Comparison of ENCODE assay signal across 8 cellular contexts in genomic region chr6:62283828-62284411, GRCh38. TPM values are rescaled to one million over a fixed set of nuclear protein-coding genes. Genes with fewer than 3 reads are reported as not detected.
DNase-seq lines count a peak whose midpoint lies in the region; ATAC-seq and TF ChIP-seq lines count a peak whose summit lies in the region.

No MANE protein-coding gene starts in this region.

- H3K27me3 Mint-ChIP-seq in type B pancreatic cell: peaks cover 29% of the 10 kb centered on the region

- no TSS peak for BruUV-seq in HCT116 (replicated peaks; lab: Mats Ljungman, UMichigan)

- TF ChIP-seq POLR2A in HCT116 (IDR thresholded peaks at IDR 0.05; ENCODE audit: borderline replicate concordance, extremely low read depth, insufficient read depth, insufficient read length): no peak

- DNase-seq in AG09309 (ENCODE audit: low read depth): no peak
- DNase-seq in HCT116 (ENCODE audit: low read depth, low spot score): peak; percentile 7
- peak; percentile 41 for DNase-seq in SKM-1 (lab: John Stamatoyannopoulos, UW; ENCODE audit: unreplicated experiment)
- DNase-seq in type B pancreatic cell (ENCODE audit: extremely low spot score, unreplicated experiment): no peak
- DNase-seq in stimulated activated naive CD8-positive, alpha-beta T cell treated with anti-CD3 and anti-CD28 coated beads, Interleukin-15, Interleukin-2, amounts not matched to agents 100 U/mL and 50 U/mL, for 24 hours: no peak
- DNase-seq in T-helper 2 cell: no peak

- H3K27ac ChIP-seq in HCT116 (ENCODE audit: low read depth, low read length): no peak overlapping the region
- no peak overlapping the region for H3K27ac ChIP-seq in iPS-18a (ENCODE audit: low read length)

- CTCF ChIA-PET in HCT116 (lab: Charles Lee): no interaction called here

- H3K4me1 Mint-ChIP-seq in type B pancreatic cell (ENCODE audit: unreplicated experiment): peaks cover 8% of the 10 kb centered on the region

- intact Hi-C loops in HCT116 (cut with micrococcal nuclease): no loop called here

- H3K4me1 ChIP-seq in HCT116 (ENCODE audit: control insufficient read depth in 1 of 2, insufficient read depth in 2 of 2, low read length in 2 of 2): no peaks in the 10 kb centered on the region
- peaks cover 11% of the 10 kb centered on the region for H3K4me1 ChIP-seq in iPS-18a (ENCODE audit: control insufficient read depth, low read depth, low read length)

- H3K36me3 ChIP-seq in HCT116 (ENCODE audit: control insufficient read depth in 1 of 2, insufficient read depth in 2 of 2, low read length in 2 of 2) (no peaks in the 10 kb centered on the region), iPS-18a (ENCODE audit: control insufficient read depth, low read depth, low read length) (no peaks in the 10 kb centered on the region)

- peak overlapping the region; percentile 69 for H3K4me3 Mint-ChIP-seq in type B pancreatic cell

- H2AFZ ChIP-seq in HCT116 (ENCODE audit: low read depth, low read length, poor library complexity, severe bottlenecking): no peak overlapping the region

- H3K4me3 ChIP-seq in AG09309 (ENCODE audit: control insufficient read depth, low read depth, low read length): no peak overlapping the region
- H3K4me3 ChIP-seq in HCT116 (replicated peaks in 1 of 2; ENCODE audit: low read depth in 1 of 2, low read length in 2 of 2): no peak overlapping the region
- H3K4me3 ChIP-seq in iPS-18a (ENCODE audit: low read length): peak overlapping the region; percentile 80

- no peaks in the 10 kb centered on the region for H4K20me1 ChIP-seq in HCT116 (ENCODE audit: insufficient read depth)

- TF ChIP-seq CTCF in AG09309 (IDR thresholded peaks at IDR 0.05; ENCODE audit: control insufficient read depth, insufficient read depth, low read depth, low read length, missing control alignments): peak; percentile 37
- TF ChIP-seq CTCF in HCT116 (IDR thresholded peaks at IDR 0.05 in 2 of 3, conservative IDR thresholded peaks at IDR 0.05 in 1 of 3; ENCODE audit: borderline replicate concordance in 1 of 3, insufficient read depth in 1 of 3, low read depth in 2 of 3, low read length in 2 of 3): peak in 2 of 3 experiments; percentile 34 to 48; a peak in 3 of 6 replicates
- TF ChIP-seq CTCF in type B pancreatic cell (conservative IDR thresholded peaks at IDR 0.05): peak; percentile 87

- no peak overlapping the region for H3K4me2 ChIP-seq in HCT116 (ENCODE audit: low read length)

- H3K27me3 ChIP-seq in HCT116 (ENCODE audit: insufficient read depth, low read length) (no peaks in the 10 kb centered on the region), iPS-18a (ENCODE audit: control insufficient read depth, insufficient read depth, low read length) (no peaks in the 10 kb centered on the region)

- ATAC-seq in HCT116 (no peak), esophagus mucosa (no peak)
- no peak for ATAC-seq in stimulated activated naive CD8-positive, alpha-beta T cell treated with anti-CD3 and anti-CD28 coated beads, Interleukin-15, Interleukin-2, amounts not matched to agents 100 U/mL and 50 U/mL, for 24 hours

- H3K36me3 Mint-ChIP-seq in type B pancreatic cell: no peaks in the 10 kb centered on the region

- 0 out of 2 replicates have a peak, but pooled peaks have one; percentile 7 for TF ChIP-seq RAD21 in HCT116 (IDR thresholded peaks at IDR 0.05; ENCODE audit: low read depth)

- no peaks in the 10 kb centered on the region for H3K9me2 ChIP-seq in HCT116 (ENCODE audit: insufficient read depth)

- peaks cover 4 to 16% of the 10 kb centered on the region in 2 experiments; a peak in 2 of 4 replicates for H3K9me3 ChIP-seq in HCT116 (ENCODE audit: control insufficient read depth in 1 of 2, insufficient read depth in 1 of 2, low read depth in 1 of 2, low read length in 2 of 2)
- no peaks in the 10 kb centered on the region for H3K9me3 ChIP-seq in iPS-18a (ENCODE audit: control insufficient read depth, low read depth, low read length)

- POLR2A ChIA-PET in HCT116 (lab: Charles Lee): no interaction called here

- RAD21 ChIA-PET in HCT116 (lab: Charles Lee; ENCODE audit: low non-redundant PET in 1 of 2, low total read pairs in 2 of 2, uncharacterized antibody in 2 of 2, unreplicated experiment in 2 of 2): no interaction called here

- no peak overlapping the region for H3K27ac Mint-ChIP-seq in type B pancreatic cell

- H3K9ac ChIP-seq in HCT116 (ENCODE audit: low read length) (no peak overlapping the region), iPS-18a (ENCODE audit: low read length) (no peak overlapping the region)

- no peaks in the 10 kb centered on the region for H3K79me2 ChIP-seq in HCT116 (ENCODE audit: insufficient read depth, low read length)

- H3K9me3 Mint-ChIP-seq in type B pancreatic cell: no peaks in the 10 kb centered on the region

TF ChIP-seq in HCT116, 20 proteins besides CTCF, POLR2A, EP300 and RAD21:
- TF ChIP-seq ZFX (IDR thresholded peaks at IDR 0.05) (no peak), ZBTB33 (IDR thresholded peaks at IDR 0.05; ENCODE audit: extremely low read depth, insufficient replicate concordance, low read length) (no peak), CEBPB (IDR thresholded peaks at IDR 0.05; ENCODE audit: low read depth) (no peak), EZH2phosphoT487 (IDR thresholded peaks at IDR 0.05; ENCODE audit: borderline replicate concordance) (no peak), SP1 (IDR thresholded peaks at IDR 0.05; ENCODE audit: low read depth) (no peak), YY1 (IDR thresholded peaks at IDR 0.05; ENCODE audit: extremely low read depth, insufficient replicate concordance, low read depth, low read length) (no peak), SRF (IDR thresholded peaks at IDR 0.05; ENCODE audit: low read depth) (no peak), EZH2 (IDR thresholded peaks at IDR 0.05) (no peak), JUND (IDR thresholded peaks at IDR 0.05) (no peak), MAX (IDR thresholded peaks at IDR 0.05) (no peak), ZNF274 (IDR thresholded peaks at IDR 0.05; ENCODE audit: low read depth, low read length) (no peak), REST (IDR thresholded peaks at IDR 0.05; ENCODE audit: low read depth) (no peak), EGR1 (IDR thresholded peaks at IDR 0.05; ENCODE audit: low read depth) (no peak), CBX3 (IDR thresholded peaks at IDR 0.05; ENCODE audit: low read depth) (no peak), TCF7L2 (IDR thresholded peaks at IDR 0.05; ENCODE audit: borderline replicate concordance, extremely low read depth, insufficient read depth, insufficient read length) (no peak)
TF ChIP-seq in HCT116: peak in this region for 0.

RNA-seq across cellular contexts. Expression of gene KHDRBS2, which starts 2.1 kb away (rescaled TPM):
- total RNA-seq in HCT116 (2021; ENCODE audit: unreplicated experiment) (not detected), type B pancreatic cell (ENCODE audit: low replicate concordance) (3.5 and 3.9 TPM in 2 replicates), esophagus mucosa (0.12 TPM)
- not detected in 2 replicates for polyA plus RNA-seq in HCT116 (2012)

Comparison
In these comparisons a context has a peak if more than half of its experiments do, and no peak if none do; other contexts are left out.
1. DNase-seq: peak in HCT116 (single experiment) and SKM-1 (single experiment); none in AG09309 (single experiment), type B pancreatic cell (single experiment), stimulated activated naive CD8-positive, alpha-beta T cell treated with anti-CD3 and anti-CD28 coated beads, Interleukin-15, Interleukin-2, amounts not matched to agents 100 U/mL and 50 U/mL, for 24 hours (single experiment) and T-helper 2 cell (0 of 5).
2. CTCF ChIP-seq: peak in every context shown above with its lines; median percentile 87 in type B pancreatic cell; 41 in HCT116; 37 in AG09309.